ENCODE assay signal across 2 cellular contexts in genomic region chrX:1020634-1021166, GRCh38.
TF ChIP-seq lines count a peak whose summit lies in the region.

No MANE protein-coding gene starts in this region.

TF ChIP-seq in K562, 482 proteins besides CTCF, POLR2A, EP300 and RAD21 (continued from another document):
- TF ChIP-seq ZNF146 (CRISPR knock-in tag; IDR thresholded peaks at IDR 0.05; ENCODE audit: unreplicated experiment) (peak; percentile 89), ZNF184 (CRISPR knock-in tag; IDR thresholded peaks at IDR 0.05) (no peak), ZNF124 (CRISPR knock-in tag; IDR thresholded peaks at IDR 0.05) (no peak), ZNF780A (CRISPR knock-in tag; IDR thresholded peaks at IDR 0.05) (no peak), BCOR (IDR thresholded peaks at IDR 0.05) (no peak), HDAC8 (tag; IDR thresholded peaks at IDR 0.05) (no peak), RBM25 (IDR thresholded peaks at IDR 0.05; ENCODE audit: low read depth, low read length, severe bottlenecking) (peak; percentile 64), ESRRB (CRISPR knock-in tag; IDR thresholded peaks at IDR 0.05; ENCODE audit: borderline replicate concordance) (no peak)
TF ChIP-seq in K562: peak in this region for 2.

TF ChIP-seq in H1, 55 proteins besides CTCF, POLR2A, EP300 and RAD21:
- TF ChIP-seq MAX (IDR thresholded peaks at IDR 0.05) (no peak), KDM1A (IDR thresholded peaks at IDR 0.05; ENCODE audit: borderline replicate concordance, low read length) (peak; percentile 27; the same call in 1 of the 2 replicates), KDM4A (IDR thresholded peaks at IDR 0.05; ENCODE audit: low read depth, low read length, severe bottlenecking) (no peak)
